Comparison of ENCODE assay signal across 8 cellular contexts in genomic region chr17:75288359-75288758, GRCh38. TPM values are rescaled to one million over a fixed set of nuclear protein-coding genes. Genes with fewer than 3 reads are reported as not detected.
A peak's percentile ranks its signal among the peaks of the same experiment; 100 is the strongest.
DNase-seq lines count a peak whose midpoint lies in the region; ATAC-seq, FAIRE-seq and TF ChIP-seq lines count a peak whose summit lies in the region.

No MANE protein-coding gene starts in this region.

- no peaks in the 10 kb centered on the region for H3K9me3 Mint-ChIP-seq in activated B cell treated with CpG ODN at 0.5 μM for 24 hours

- TF ChIP-seq RAD21 in HCT116 (IDR thresholded peaks at IDR 0.05; ENCODE audit: low read depth), result no peak

- peak overlapping the region; percentile 94 for H3K4me3 Mint-ChIP-seq in activated B cell treated with CpG ODN at 0.5 μM for 24 hours

- no TSS peak for BruUV-seq in HCT116 (replicated peaks; lab: Mats Ljungman, UMichigan)

- 49% methylated on average over 2 of the region's 2 CpGs for WGBS in hepatocyte (ENCODE audit: low lambda C conversion rate, missing lambda C conversion rate)
- 0 to 24% (median 3%) methylated on average over 2 of the region's 2 CpGs for WGBS in small intestine, 3 donors

- TF ChIP-seq POLR2A in HCT116 (IDR thresholded peaks at IDR 0.05; ENCODE audit: borderline replicate concordance, extremely low read depth, insufficient read depth, insufficient read length), result no peak

- POLR2A ChIA-PET in HCT116 (lab: Charles Lee) (interaction anchor here (1.0 to 1.7 kb wide), 6 partner anchors 10 to 492 kb away, joined by 3 to 40 read pairs (median 8); partner anchors contain the start of genes GRB2 and MIF4GD), activated B cell treated with CpG ODN at 0.5 μM for 24 hours (lab: Charles Lee) (interaction anchor here (1.0 to 17.5 kb wide), 31 partner anchors 8 to 497 kb away, joined by 3 to 1048 read pairs (median 6); partner anchors contain the start of genes CDR2L, FDXR, GGA3 and GRB2)

- H4K20me1 ChIP-seq in HCT116 (ENCODE audit: insufficient read depth) (no peaks in the 10 kb centered on the region), hepatocyte (ENCODE audit: insufficient read depth, poor library complexity, severe bottlenecking) (no peaks in the 10 kb centered on the region)

- peak overlapping the region; percentile 82 for H3K9ac ChIP-seq in HCT116 (ENCODE audit: low read length)

- intact Hi-C loops in HCT116 (cut with micrococcal nuclease), result no loop called here
- intact Hi-C loops in activated B cell treated with CpG ODN at 0.5 μM for 24 hours (cut with micrococcal nuclease), result loop anchor here (2.0 kb wide), 1 partner anchor 38 kb away; no protein-coding TSS in a partner anchor

- ATAC-seq in HCT116 (no peak), activated B cell treated with CpG ODN at 0.5 μM for 24 hours (ENCODE audit: low read depth) (no peak)

- H3K4me2 ChIP-seq in HCT116 (ENCODE audit: low read length) (peak overlapping the region; percentile 85), hepatocyte (peak overlapping the region; percentile 95)

- peak overlapping the region; percentile 100 for H3K27ac Mint-ChIP-seq in activated B cell treated with CpG ODN at 0.5 μM for 24 hours

- FAIRE-seq in small intestine (lab: Jason Lieb, UNC), result no peak

- no peaks in the 10 kb centered on the region for H3K27me3 ChIP-seq in HCT116 (ENCODE audit: insufficient read depth, low read length)
- no peaks in the 10 kb centered on the region for H3K27me3 ChIP-seq in hepatocyte
- H3K27me3 ChIP-seq in small intestine (ENCODE audit: control insufficient read depth in 2 of 2, insufficient read depth in 2 of 2, low read length in 2 of 2), result no peaks in the 10 kb centered on the region

- no peak overlapping the region for H2AFZ ChIP-seq in HCT116 (ENCODE audit: low read depth, low read length, poor library complexity, severe bottlenecking)
- H2AFZ ChIP-seq in hepatocyte, result peak overlapping the region; percentile 64

- H3K9me3 ChIP-seq in HCT116 (ENCODE audit: control insufficient read depth in 1 of 2, insufficient read depth in 1 of 2, low read depth in 1 of 2, low read length in 2 of 2) (no peaks in the 10 kb centered on the region), hepatocyte (ENCODE audit: low read depth) (no peaks in the 10 kb centered on the region), small intestine (ENCODE audit: control insufficient read depth, low read depth) (no peaks in the 10 kb centered on the region)

- peaks cover 10 to 15% of the 10 kb centered on the region in 2 experiments for H3K4me1 ChIP-seq in HCT116 (ENCODE audit: control insufficient read depth in 1 of 2, insufficient read depth in 2 of 2, low read length in 2 of 2)
- no peaks in the 10 kb centered on the region for H3K4me1 ChIP-seq in hepatocyte (ENCODE audit: insufficient read depth)
- no peaks in the 10 kb centered on the region for H3K4me1 ChIP-seq in small intestine (ENCODE audit: control insufficient read depth in 2 of 2, insufficient read depth in 1 of 2, low read depth in 1 of 2, low read length in 1 of 2)

- TF ChIP-seq CTCF in HCT116 (IDR thresholded peaks at IDR 0.05 in 2 of 3, conservative IDR thresholded peaks at IDR 0.05 in 1 of 3; ENCODE audit: borderline replicate concordance in 1 of 3, insufficient read depth in 1 of 3, low read depth in 2 of 3, low read length in 2 of 3), result no peak
- TF ChIP-seq CTCF in activated B cell treated with CpG ODN at 0.5 μM for 24 hours (IDR thresholded peaks at IDR 0.05), result no peak
- TF ChIP-seq CTCF in hepatocyte (IDR thresholded peaks at IDR 0.05; ENCODE audit: poor library complexity), result no peak

- H3K36me3 ChIP-seq in HCT116 (ENCODE audit: control insufficient read depth in 1 of 2, insufficient read depth in 2 of 2, low read length in 2 of 2), result peaks cover 8 to 25% of the 10 kb centered on the region in 2 experiments
- H3K36me3 ChIP-seq in hepatocyte (replicated peaks; ENCODE audit: insufficient read depth, low read depth), result no peaks in the 10 kb centered on the region
- H3K36me3 ChIP-seq in small intestine (ENCODE audit: control insufficient read depth in 2 of 2, insufficient read depth in 2 of 2, low read length in 2 of 2), result peaks cover 0 to 5% of the 10 kb centered on the region in 2 donors

- peaks cover 45% of the 10 kb centered on the region for H3K36me3 Mint-ChIP-seq in activated B cell treated with CpG ODN at 0.5 μM for 24 hours (ENCODE audit: low read depth)

- H3K4me1 Mint-ChIP-seq in activated B cell treated with CpG ODN at 0.5 μM for 24 hours, result peaks cover 45% of the 10 kb centered on the region

- H3K79me2 ChIP-seq in HCT116 (ENCODE audit: insufficient read depth, low read length) (peaks cover 35% of the 10 kb centered on the region), hepatocyte (peaks cover 2% of the 10 kb centered on the region)

- CTCF ChIA-PET in HCT116 (lab: Charles Lee) (interaction anchor here (1.2 to 2.8 kb wide), 6 partner anchors 16 to 237 kb away, joined by 3 to 11 read pairs (median 6); partner anchors contain the start of genes GRB2, LLGL2 and TSEN54), activated B cell treated with CpG ODN at 0.5 μM for 24 hours (lab: Charles Lee) (interaction anchor here (1.1 to 4.9 kb wide), 9 partner anchors 14 to 168 kb away, joined by 3 to 49 read pairs (median 6); partner anchors contain the start of genes GGA3, MRPS7 and TMEM94)

- peak overlapping the region; percentile 83 to 98 for H3K4me3 ChIP-seq in HCT116 (replicated peaks in 1 of 2; ENCODE audit: low read depth in 1 of 2, low read length in 2 of 2)
- H3K4me3 ChIP-seq in hepatocyte, result peak overlapping the region; percentile 69
- peak overlapping the region; percentile 51 to 75 for H3K4me3 ChIP-seq in small intestine (ENCODE audit: low read depth in 1 of 2, low read length in 2 of 2)

- DNase-seq in HCT116 (ENCODE audit: low read depth, low spot score) (no peak), activated B cell treated with CpG ODN at 0.5 μM for 24 hours (no peak), hepatocyte (ENCODE audit: low spot score) (no peak), small intestine (no peak), NOMO-1 treated with DMSO at 0.1 percent for 48 hours (lab: John Stamatoyannopoulos, UW; ENCODE audit: unreplicated experiment) (no peak), DMS114 treated with DMSO at 0.1 percent for 48 hours (lab: John Stamatoyannopoulos, UW; ENCODE audit: unreplicated experiment) (no peak), anterior cingulate cortex (lab: John Stamatoyannopoulos, UW) (no peak), A172 (ENCODE audit: low spot score) (no peak)

- RAD21 ChIA-PET in HCT116 (lab: Charles Lee; ENCODE audit: low non-redundant PET in 1 of 2, low total read pairs in 2 of 2, uncharacterized antibody in 2 of 2, unreplicated experiment in 2 of 2), result interaction anchor here in 1 of 2 experiments (1.3 kb wide), 1 partner anchor 117 kb away, joined by 5 read pairs; the partner anchor contains the start of gene GRB2

- H3K27ac ChIP-seq in HCT116 (ENCODE audit: low read depth, low read length) (peak overlapping the region; percentile 75), hepatocyte (no peak overlapping the region), small intestine (ENCODE audit: low read depth in 1 of 2, low read length in 1 of 2) (no peak overlapping the region)

- no peaks in the 10 kb centered on the region for H3K27me3 Mint-ChIP-seq in activated B cell treated with CpG ODN at 0.5 μM for 24 hours

- H3K9me2 ChIP-seq in HCT116 (ENCODE audit: insufficient read depth), result no peaks in the 10 kb centered on the region
- H3K9me2 ChIP-seq in hepatocyte (replicated peaks; ENCODE audit: insufficient read depth), result no peaks in the 10 kb centered on the region

TF ChIP-seq in HCT116, 20 proteins besides CTCF, POLR2A, EP300 and RAD21 (continues in another document):
- TF ChIP-seq EGR1 (IDR thresholded peaks at IDR 0.05; ENCODE audit: low read depth) (no peak), SRF (IDR thresholded peaks at IDR 0.05; ENCODE audit: low read depth) (no peak), POLR2AphosphoS5 (IDR thresholded peaks at IDR 0.05; ENCODE audit: low read depth, low read length) (no peak), ELF1 (IDR thresholded peaks at IDR 0.05; ENCODE audit: borderline replicate concordance, low read depth) (no peak), TCF7L2 (IDR thresholded peaks at IDR 0.05; ENCODE audit: borderline replicate concordance, extremely low read depth, insufficient read depth, insufficient read length) (no peak)

RNA-seq across cellular contexts. Expression of gene SLC25A19, which starts 0.9 kb away (rescaled TPM):
- 38.7 TPM for total RNA-seq in HCT116 (2021; ENCODE audit: unreplicated experiment)
- 31.1 and 33.4 TPM in 2 replicates for polyA plus RNA-seq in HCT116 (2012)
- 87.6 and 96.7 TPM in 2 replicates for total RNA-seq in activated B cell treated with CpG ODN at 0.5 μM for 24 hours
- total RNA-seq in hepatocyte, result 4.6 and 10.8 TPM in 2 replicates
- polyA plus RNA-seq in hepatocyte, result 7.6 and 8.4 TPM in 2 replicates
- 10 to 100 TPM; 12.7 to 15.6 (median 12.7) TPM for polyA plus RNA-seq in small intestine
- 13.6 and 22.6 TPM in 2 replicates for total RNA-seq in A172 (2014; rRNA removed; shearing (Covaris generic))

RNA-seq across cellular contexts. Expression of gene MIF4GD, which starts 17.3 kb away (rescaled TPM):
- total RNA-seq in HCT116 (2021; ENCODE audit: unreplicated experiment), result 35.2 TPM
- polyA plus RNA-seq in HCT116 (2012), result 50.2 and 52.7 TPM in 2 replicates
- total RNA-seq in activated B cell treated with CpG ODN at 0.5 μM for 24 hours, result 50.8 and 55.2 TPM in 2 replicates
- 11.0 and 12.4 TPM in 2 replicates for total RNA-seq in hepatocyte
- polyA plus RNA-seq in hepatocyte, result 23.6 and 31.4 TPM in 2 replicates
- polyA plus RNA-seq in small intestine, result 10 to 100 TPM; 13.0 to 26.1 (median 19.7) TPM
- total RNA-seq in A172 (2014; rRNA removed; shearing (Covaris generic)), result 34.2 and 43.5 TPM in 2 replicates

RNA-seq across cellular contexts. Expression of gene MRPS7, which starts 26.7 kb away (rescaled TPM):
- total RNA-seq in HCT116 (2021; ENCODE audit: unreplicated experiment), result 104 TPM
- 65.0 and 86.9 TPM in 2 replicates for polyA plus RNA-seq in HCT116 (2012)
- total RNA-seq in activated B cell treated with CpG ODN at 0.5 μM for 24 hours, result 67.6 and 71.3 TPM in 2 replicates
- total RNA-seq in hepatocyte, result 43.4 and 47.5 TPM in 2 replicates
- 94.9 and 102 TPM in 2 replicates for polyA plus RNA-seq in hepatocyte
- polyA plus RNA-seq in small intestine, result 10 to 100 TPM; 67.0 to 88.6 (median 81.7) TPM
- 100 and 101 TPM in 2 replicates for total RNA-seq in A172 (2014; rRNA removed; shearing (Covaris generic))

RNA-seq across cellular contexts. Expression of gene GGA3, which starts 27.0 kb away (rescaled TPM):
- total RNA-seq in HCT116 (2021; ENCODE audit: unreplicated experiment) (58.3 TPM), activated B cell treated with CpG ODN at 0.5 μM for 24 hours (116 and 119 TPM in 2 replicates), hepatocyte (17.7 and 24.4 TPM in 2 replicates)
- polyA plus RNA-seq in HCT116 (2012), result 44.4 and 49.7 TPM in 2 replicates
- polyA plus RNA-seq in hepatocyte (20.2 and 26.0 TPM in 2 replicates), small intestine (10 to 100 TPM; 17.6 to 22.7 (median 22.1) TPM)
- total RNA-seq in A172 (2014; rRNA removed; shearing (Covaris generic)), result 12.9 and 15.1 TPM in 2 replicates
